8 cellular contexts compared by ENCODE assay signal in genomic region chr16:31301708-31302400, GRCh38. TPM values are rescaled to one million over a fixed set of nuclear protein-coding genes. Genes with fewer than 3 reads are reported as not detected.
A peak's percentile ranks its signal among the peaks of the same experiment; 100 is the strongest.
DNase-seq lines count a peak whose midpoint lies in the region.
"Had no signal": no experiment of that assay in that cellular context is flagged by ENCODE, and none has a peak within 500 bp of the region (broad histone marks: within the 10 kb centered on the region; RNA-seq: fewer than 3 reads in every experiment).

No MANE protein-coding gene starts in this region.

- WGBS in neuronal stem cell (ENCODE audit: extremely low coverage in 2 of 2, insufficient read length in 2 of 2, insufficient replicate concordance in 1 of 2), 2 donors = no CpG with 5 or more reads among the region's 3 CpGs

- no peaks in the 10 kb centered on the region for H3K4me1 ChIP-seq in neuronal stem cell (ENCODE audit: control insufficient read depth in 2 of 2, insufficient read depth in 1 of 2, low read depth in 1 of 2, low read length in 2 of 2)

- H3K4me3 ChIP-seq in neuronal stem cell (ENCODE audit: low read length in 2 of 2) = no peak overlapping the region
- H3K4me3 ChIP-seq: smooth muscle cell had no signal

- no peak overlapping the region for H2BK15ac ChIP-seq in neuronal stem cell (ENCODE audit: low read length)

- no peaks in the 10 kb centered on the region for H3K27me3 ChIP-seq in neuronal stem cell (ENCODE audit: control insufficient read depth in 3 of 3, insufficient read depth in 3 of 3, low read depth in 1 of 3, low read length in 3 of 3)

- no peak overlapping the region for H3K9ac ChIP-seq in neuronal stem cell (ENCODE audit: low read depth, low read length, poor library complexity)

- no peak overlapping the region for H2BK5ac ChIP-seq in neuronal stem cell (ENCODE audit: low read length)

- no peak overlapping the region for H2BK12ac ChIP-seq in neuronal stem cell (ENCODE audit: low read length)

- H3K4ac ChIP-seq in neuronal stem cell (ENCODE audit: low read length) = no peak overlapping the region

- no peaks in the 10 kb centered on the region for H3K79me1 ChIP-seq in neuronal stem cell (ENCODE audit: low read depth, low read length)

- no peaks in the 10 kb centered on the region for H3K36me3 ChIP-seq in neuronal stem cell (replicated peaks in 1 of 2; ENCODE audit: control insufficient read depth in 2 of 2, insufficient read depth in 2 of 2, low read length in 2 of 2)

- H2AFZ ChIP-seq in neuronal stem cell (ENCODE audit: low read length) = no peak overlapping the region

- H2AK5ac ChIP-seq in neuronal stem cell (ENCODE audit: low read depth, low read length) = no peak overlapping the region

- no peak overlapping the region for H3K4me2 ChIP-seq in neuronal stem cell (ENCODE audit: insufficient read depth, low read length, poor library complexity, severe bottlenecking)
- H3K4me2 ChIP-seq: smooth muscle cell had no signal

- no peak overlapping the region for H2BK120ac ChIP-seq in neuronal stem cell (ENCODE audit: low read depth, low read length)

- H3K27ac ChIP-seq in neuronal stem cell (replicated peaks; ENCODE audit: low read length) = no peak overlapping the region

- no peak overlapping the region for H3K18ac ChIP-seq in neuronal stem cell (ENCODE audit: low read length)

- no peak overlapping the region for H4K8ac ChIP-seq in neuronal stem cell (ENCODE audit: low read depth, low read length)

- no peak overlapping the region for H4K91ac ChIP-seq in neuronal stem cell (ENCODE audit: low read depth, low read length, poor library complexity)

- in situ Hi-C loops in KBM-7 (cut with MboI; ENCODE audit: low pct_unique_long_range_greater_than_20kb, low sequenced_read_pairs) = no loop called here

- no peaks in the 10 kb centered on the region for H3K9me3 ChIP-seq in neuronal stem cell (replicated peaks in 1 of 2; ENCODE audit: control insufficient read depth in 2 of 2, insufficient read depth in 1 of 2, low read depth in 1 of 2, low read length in 2 of 2)

- H3K14ac ChIP-seq in neuronal stem cell (ENCODE audit: low read length) = no peak overlapping the region

- H3K23ac ChIP-seq in neuronal stem cell (ENCODE audit: low read depth, low read length, poor library complexity) = no peak overlapping the region

- DNase-seq in GF-D8 (lab: John Stamatoyannopoulos, UW) (peak; percentile 86), KBM-7 (peak; percentile 75), amniotic epithelial cell (ENCODE audit: low read depth) (peak; percentile 18), myocyte (ENCODE audit: low read depth) (peak; percentile 52), NCI-H524 treated with DMSO at 0.1 percent for 48 hours (lab: John Stamatoyannopoulos, UW) (no peak), neuronal stem cell (ENCODE audit: low spot score) (no peak)
- DNase-seq in activated CD4-positive, CD25-positive, alpha-beta regulatory T cell (lab: John Stamatoyannopoulos, UW) = no peak

RNA-seq across cellular contexts. Expression of gene ITGAM, which starts 42.1 kb away (rescaled TPM):
- total RNA-seq in myocyte = 0.13 and 0.62 TPM in 2 replicates
- 0.52 TPM for polyA plus RNA-seq in myocyte (2012)
- 0.01 TPM for polyA plus RNA-seq in neuronal stem cell (2013, experiment 1 of 2)
- polyA plus RNA-seq in neuronal stem cell (2013, experiment 2 of 2) = 0.01 TPM
- total RNA-seq: smooth muscle cell had no signal
- polyA plus RNA-seq: smooth muscle cell had no signal

RNA-seq across cellular contexts. Expression of gene ITGAX, which starts 53.1 kb away (rescaled TPM):
- 0.40 TPM in 1 of 2 replicates, not detected in the other for total RNA-seq in myocyte
- 0.03 TPM for polyA plus RNA-seq in myocyte (2012)
- polyA plus RNA-seq in neuronal stem cell (2013, experiment 1 of 2) = not detected
- not detected for polyA plus RNA-seq in neuronal stem cell (2013, experiment 2 of 2)
- polyA plus RNA-seq: smooth muscle cell had no signal

Comparison
In these comparisons a context has a peak if more than half of its experiments do, and no peak if none do; other contexts are left out.
1. DNase-seq: peak in GF-D8 (single experiment), KBM-7 (single experiment), amniotic epithelial cell (single experiment) and myocyte (single experiment); none in NCI-H524 treated with DMSO at 0.1 percent for 48 hours (single experiment), neuronal stem cell (single experiment) and activated CD4-positive, CD25-positive, alpha-beta regulatory T cell (0 of 4).